Comparison of ENCODE assay signal across 20 cellular contexts in genomic region chr4:165726831-165727230, GRCh38.
DNase-seq lines count a peak whose midpoint lies in the region; ATAC-seq and TF ChIP-seq lines count a peak whose summit lies in the region.
"Had no signal": no experiment of that assay in that cellular context is flagged by ENCODE, and none has a peak within 500 bp of the region (broad histone marks: within the 10 kb centered on the region; RNA-seq: fewer than 3 reads in every experiment).

No MANE protein-coding gene starts in this region.

- no peak for ATAC-seq in Right ventricle myocardium inferior
- no peak for ATAC-seq in HG03196 (IDR thresholded peaks at IDR 0.05; ENCODE audit: unreplicated experiment)
- no peak for ATAC-seq in GM18907 (IDR thresholded peaks at IDR 0.05; ENCODE audit: unreplicated experiment)
- ATAC-seq: K562 had no signal

- intact Hi-C loops in Right ventricle myocardium inferior (cut with DNase I), result no loop called here

- H2AFZ ChIP-seq in hepatocyte, result no peak overlapping the region

- H3K36me3 ChIP-seq in hepatocyte (replicated peaks; ENCODE audit: insufficient read depth, low read depth), result no peaks in the 10 kb centered on the region
- H3K36me3 ChIP-seq: SJCRH30 had no signal

- TF ChIP-seq CTCF in astrocyte of the cerebellum (IDR thresholded peaks at IDR 0.05; ENCODE audit: low read depth, low read length, missing control alignments), result no peak
- no peak for TF ChIP-seq CTCF in hepatocyte (IDR thresholded peaks at IDR 0.05; ENCODE audit: poor library complexity)

- in situ Hi-C loops in astrocyte of the cerebellum (cut with HindIII; ENCODE audit: low sequenced_read_pairs), result no loop called here

- H3K79me2 ChIP-seq in hepatocyte, result no peaks in the 10 kb centered on the region

- 92% methylated on average over 2 of the region's 2 CpGs for WGBS in hepatocyte (ENCODE audit: low lambda C conversion rate, missing lambda C conversion rate)

- no peaks in the 10 kb centered on the region for H3K4me1 ChIP-seq in hepatocyte (ENCODE audit: insufficient read depth)
- H3K4me1 ChIP-seq: Caco-2, SJCRH30 had no signal

- H3K27me3 ChIP-seq in hepatocyte, result no peaks in the 10 kb centered on the region
- H3K27me3 ChIP-seq: SJCRH30 had no signal

- H3K27ac ChIP-seq in hepatocyte, result no peak overlapping the region
- H3K27ac ChIP-seq: HL-60, RWPE1, SJCRH30 had no signal

- DNase-seq in HS-27A (ENCODE audit: low read depth), result peak; percentile 14
- DNase-seq in astrocyte of the cerebellum (ENCODE audit: low read depth), result peak; percentile 12
- peak; percentile 30 for DNase-seq in glomerular visceral epithelial cell (ENCODE audit: extremely low spot score)
- DNase-seq in hepatocyte (ENCODE audit: low spot score), result no peak
- DNase-seq in Right ventricle myocardium inferior (ENCODE audit: missing footprints), result no peak
- DNase-seq: ACHN, Caco-2, DMS153, H7, NCI-H1048, NCI-H1436 treated with DMSO at 0.1 percent for 48 hours, NCI-H2029 treated with DMSO at 0.1 percent for 48 hours, NCI-H2171 treated with DMSO at 0.1 percent for 48 hours, NCI-H748 treated with DMSO at 0.1 percent for 48 hours, SJCRH30 had no signal

- H3K4me3 ChIP-seq in astrocyte of the cerebellum (ENCODE audit: low read depth, low read length) (no peak overlapping the region), hepatocyte (no peak overlapping the region)
- H3K4me3 ChIP-seq: K562, SJCRH30 had no signal

- H3K9me2 ChIP-seq in hepatocyte (replicated peaks; ENCODE audit: insufficient read depth), result no peaks in the 10 kb centered on the region

- no peak overlapping the region for H3K4me2 ChIP-seq in hepatocyte

- H3K9me3 ChIP-seq in hepatocyte (ENCODE audit: low read depth), result no peaks in the 10 kb centered on the region
- H3K9me3 ChIP-seq: Caco-2, SJCRH30 had no signal

- H4K20me1 ChIP-seq in hepatocyte (ENCODE audit: insufficient read depth, poor library complexity, severe bottlenecking), result no peaks in the 10 kb centered on the region

Comparison
In these comparisons a context has a peak if more than half of its experiments do, and no peak if none do; other contexts are left out.
1. DNase-seq: peak in HS-27A (single experiment), astrocyte of the cerebellum (single experiment) and glomerular visceral epithelial cell (single experiment); none in hepatocyte (single experiment) and Right ventricle myocardium inferior (single experiment).